Comparison of ENCODE assay signal across 1 cellular context in genomic region chr3:105504440-105504951, GRCh38.
TF ChIP-seq lines count a peak whose summit lies in the region.

No MANE protein-coding gene starts in this region.

TF ChIP-seq in HepG2, 621 proteins besides CTCF, POLR2A, EP300 and RAD21 (continued from another document and continues in another):
- TF ChIP-seq TFAP4 (IDR thresholded peaks at IDR 0.05; ENCODE audit: borderline replicate concordance, low read depth) (no peak; the same call in 1 of the 2 replicates), ISL2 (CRISPR knock-in tag; IDR thresholded peaks at IDR 0.05) (no peak), ZNF720 (CRISPR knock-in tag; IDR thresholded peaks at IDR 0.05) (no peak), MXD4 (CRISPR knock-in tag; IDR thresholded peaks at IDR 0.05) (no peak), UBTF (CRISPR knock-in tag; IDR thresholded peaks at IDR 0.05) (peak; percentile 41), ZXDC (CRISPR knock-in tag; IDR thresholded peaks at IDR 0.05) (0 out of 2 replicates have a peak, but pooled peaks have one; percentile 58), NFRKB (IDR thresholded peaks at IDR 0.05) (no peak), ZNF546 (CRISPR knock-in tag; conservative IDR thresholded peaks at IDR 0.05) (no peak), EEA1 (CRISPR knock-in tag; IDR thresholded peaks at IDR 0.05; ENCODE audit: borderline replicate concordance) (0 out of 2 replicates have a peak, but pooled peaks have one; percentile 64), HNF4G (IDR thresholded peaks at IDR 0.05; ENCODE audit: borderline replicate concordance, low read depth, low read length) (no peak), HNF4G (CRISPR knock-in tag; IDR thresholded peaks at IDR 0.05; ENCODE audit: borderline replicate concordance, low read depth) (0 out of 2 replicates have a peak, but pooled peaks have one; percentile 47), PLSCR1 (CRISPR knock-in tag; IDR thresholded peaks at IDR 0.05; ENCODE audit: borderline replicate concordance) (no peak), ZSCAN5A (CRISPR knock-in tag; IDR thresholded peaks at IDR 0.05; ENCODE audit: borderline replicate concordance) (no peak), ZNF616 (CRISPR knock-in tag; IDR thresholded peaks at IDR 0.05; ENCODE audit: low read depth) (no peak; the same call in 1 of the 2 replicates), ZBTB46 (CRISPR knock-in tag; IDR thresholded peaks at IDR 0.05; ENCODE audit: borderline replicate concordance) (no peak), AKAP8 (CRISPR knock-in tag; IDR thresholded peaks at IDR 0.05) (0 out of 2 replicates have a peak, but pooled peaks have one; percentile 40), HMGA1 (CRISPR knock-in tag; conservative IDR thresholded peaks at IDR 0.05) (no peak), FUBP1 (CRISPR knock-in tag; IDR thresholded peaks at IDR 0.05; ENCODE audit: borderline replicate concordance) (no peak), ZNF782 (CRISPR knock-in tag; IDR thresholded peaks at IDR 0.05; ENCODE audit: borderline replicate concordance) (no peak), ZNF740 (CRISPR knock-in tag; IDR thresholded peaks at IDR 0.05) (no peak), SMC3 (IDR thresholded peaks at IDR 0.05; ENCODE audit: low read length) (no peak), ZNF318 (CRISPR knock-in tag; IDR thresholded peaks at IDR 0.05) (no peak), ZNF660 (CRISPR knock-in tag; IDR thresholded peaks at IDR 0.05; ENCODE audit: borderline replicate concordance, low read depth) (no peak), GABPA (IDR thresholded peaks at IDR 0.05; ENCODE audit: low read depth, low read length) (no peak), GABPA (CRISPR knock-in tag; IDR thresholded peaks at IDR 0.05; ENCODE audit: low read depth) (no peak), POGZ (CRISPR knock-in tag; IDR thresholded peaks at IDR 0.05) (0 out of 2 replicates have a peak, but pooled peaks have one; percentile 25), ARID4A (CRISPR knock-in tag; IDR thresholded peaks at IDR 0.05; ENCODE audit: borderline replicate concordance) (peak; percentile 51; the same call in 1 of the 2 replicates)
